11 cellular contexts compared by ENCODE assay signal in the genomic region with DNA sequence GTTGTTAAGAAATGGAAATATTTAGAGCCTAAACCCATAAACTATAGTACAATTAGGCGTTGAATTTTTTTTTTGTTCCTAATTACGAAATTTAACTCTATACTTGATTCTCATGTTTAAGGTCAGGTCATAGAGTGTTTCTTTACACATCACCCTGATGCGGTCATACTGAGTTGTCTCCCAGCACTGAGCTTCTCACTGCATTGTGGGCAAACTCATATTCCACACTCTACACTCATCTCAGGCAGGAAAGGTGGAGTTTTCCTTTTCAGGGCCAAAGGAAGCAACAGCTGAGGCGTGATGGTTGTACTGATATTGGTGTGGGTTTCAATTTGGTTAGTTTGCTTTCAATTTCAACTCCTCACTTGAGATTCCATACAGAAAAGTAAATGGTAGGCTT.
DNase-seq lines count a peak whose midpoint lies in the region; ATAC-seq and TF ChIP-seq lines count a peak whose summit lies in the region.
"Had no signal": no experiment of that assay in that cellular context is flagged by ENCODE, and none has a peak within 500 bp of the region (broad histone marks: within the 10 kb centered on the region; RNA-seq: fewer than 3 reads in every experiment).

No MANE protein-coding gene starts in this region.

- no peak for ATAC-seq in mucosa of descending colon

- H3K9me2 ChIP-seq in GM23248 (ENCODE audit: insufficient read depth), result no peaks in the 10 kb centered on the region

- H3K4me2 ChIP-seq in GM23248 (ENCODE audit: unreplicated experiment) (peak overlapping the region; percentile 89), smooth muscle cell (peak overlapping the region; percentile 25)

- H4K20me1 ChIP-seq in GM23248 (ENCODE audit: insufficient read depth) (no peaks in the 10 kb centered on the region), smooth muscle cell (ENCODE audit: low read depth) (no peaks in the 10 kb centered on the region)

- WGBS in GM23248 (ENCODE audit: low coverage in 1 of 2, low lambda C conversion rate in 2 of 2, missing lambda C conversion rate in 2 of 2), 2 experiments, result 1 to 2% methylated on average over 4 of the region's 4 CpGs
- 90% methylated on average over 4 of the region's 4 CpGs for WGBS in smooth muscle cell (ENCODE audit: low lambda C conversion rate)

- no peaks in the 10 kb centered on the region for H3K36me3 ChIP-seq in GM23248 (ENCODE audit: low read depth)
- H3K36me3 ChIP-seq in left ventricle myocardium inferior, result no peaks in the 10 kb centered on the region
- H3K36me3 ChIP-seq in smooth muscle cell (ENCODE audit: low read depth), result no peaks in the 10 kb centered on the region
- no peaks in the 10 kb centered on the region for H3K36me3 ChIP-seq in mucosa of descending colon (ENCODE audit: low read depth)

- H3F3A ChIP-seq in GM23248 (ENCODE audit: insufficient read depth) (peaks cover 54% of the 10 kb centered on the region), smooth muscle cell (ENCODE audit: low read depth) (peaks cover 3% of the 10 kb centered on the region)

- in situ Hi-C loops in GM23248 (cut with MboI), result no loop called here

- intact Hi-C loops in left ventricle myocardium inferior (cut with micrococcal nuclease) (no loop called here), mucosa of descending colon (cut with DNase I, micrococcal nuclease) (no loop called here)

- no peaks in the 10 kb centered on the region for H3K9me3 ChIP-seq in GM23248 (ENCODE audit: low read depth)
- no peaks in the 10 kb centered on the region for H3K9me3 ChIP-seq in left ventricle myocardium inferior (replicated peaks)
- no peaks in the 10 kb centered on the region for H3K9me3 ChIP-seq in smooth muscle cell (replicated peaks; ENCODE audit: low read depth)
- H3K9me3 ChIP-seq in mucosa of descending colon, result no peaks in the 10 kb centered on the region

- TF ChIP-seq CTCF in left ventricle myocardium inferior (IDR thresholded peaks at IDR 0.05; ENCODE audit: borderline replicate concordance), result no peak
- no peak for TF ChIP-seq CTCF in smooth muscle cell (IDR thresholded peaks at IDR 0.05; ENCODE audit: borderline replicate concordance, insufficient read depth, poor library complexity, severe bottlenecking)
- no peak for TF ChIP-seq CTCF in mucosa of descending colon (IDR thresholded peaks at IDR 0.05)

- H2AFZ ChIP-seq in GM23248 (peak overlapping the region; percentile 39), smooth muscle cell (ENCODE audit: low read depth) (no peak overlapping the region)

- peak overlapping the region; percentile 54 for H3K9ac ChIP-seq in GM23248
- H3K9ac ChIP-seq in smooth muscle cell (ENCODE audit: low read depth), result no peak overlapping the region

- H3K4me3 ChIP-seq in GM23248, result peak overlapping the region; percentile 72
- peak overlapping the region; percentile 28 for H3K4me3 ChIP-seq in left ventricle myocardium inferior
- H3K4me3 ChIP-seq in smooth muscle cell, result no peak overlapping the region
- H3K4me3 ChIP-seq in mucosa of descending colon, result no peak overlapping the region

- H3K79me2 ChIP-seq in GM23248 (ENCODE audit: insufficient read depth) (peaks cover 47% of the 10 kb centered on the region), smooth muscle cell (ENCODE audit: low read depth) (no peaks in the 10 kb centered on the region)

- H3K27me3 ChIP-seq in GM23248 (replicated peaks; ENCODE audit: insufficient read depth) (no peaks in the 10 kb centered on the region), left ventricle myocardium inferior (ENCODE audit: low read depth) (no peaks in the 10 kb centered on the region), smooth muscle cell (ENCODE audit: low read depth) (no peaks in the 10 kb centered on the region)

- H3K4me1 ChIP-seq in GM23248 (ENCODE audit: insufficient read depth), result peaks cover 57% of the 10 kb centered on the region
- H3K4me1 ChIP-seq in left ventricle myocardium inferior, result peaks cover 55% of the 10 kb centered on the region
- peaks cover 14% of the 10 kb centered on the region for H3K4me1 ChIP-seq in smooth muscle cell (ENCODE audit: low read depth)
- H3K4me1 ChIP-seq in mucosa of descending colon (ENCODE audit: low read depth), result no peaks in the 10 kb centered on the region

- DNase-seq in GM23248 (peak; percentile 95), astrocyte of the hippocampus (ENCODE audit: low read depth, low spot score) (peak; percentile 56), left ventricle myocardium inferior (no peak), smooth muscle cell (lab: John Stamatoyannopoulos, UW; ENCODE audit: unreplicated experiment) (no peak), NCI-H2107 treated with DMSO at 0.1 percent for 48 hours (lab: John Stamatoyannopoulos, UW; ENCODE audit: unreplicated experiment) (no peak), mucosa of descending colon (no peak), COLO668 (lab: John Stamatoyannopoulos, UW; ENCODE audit: unreplicated experiment) (no peak)
- no peak for DNase-seq in activated CD4-positive, alpha-beta T cell treated with anti-CD3 and anti-CD28 coated beads, Interleukin-2, amount 50 U/mL, for 48 hours
- DNase-seq: activated B cell treated with CpG ODN at 0.5 μM for 24 hours; small intestine; stimulated activated naive CD4-positive, alpha-beta T cell treated with Interleukin-2 at 50 U/mL for 16 hours had no signal

- H3K27ac ChIP-seq in GM23248 (peak overlapping the region; percentile 84), left ventricle myocardium inferior (replicated peaks) (peak overlapping the region; percentile 83), smooth muscle cell (ENCODE audit: low read depth) (peak overlapping the region; percentile 58)

Comparison
In these comparisons a context has a peak if more than half of its experiments do, and no peak if none do; other contexts are left out.
1. DNase-seq: peak in GM23248 (single experiment) and astrocyte of the hippocampus (single experiment); none in left ventricle myocardium inferior (single experiment), smooth muscle cell (single experiment), NCI-H2107 treated with DMSO at 0.1 percent for 48 hours (single experiment), activated CD4-positive, alpha-beta T cell treated with anti-CD3 and anti-CD28 coated beads, Interleukin-2, amount 50 U/mL, for 48 hours (0 of 2), mucosa of descending colon (0 of 3) and COLO668 (single experiment).
2. H3K4me3 ChIP-seq: peak in GM23248 (single experiment) and left ventricle myocardium inferior (single experiment); none in smooth muscle cell (single experiment) and mucosa of descending colon (single experiment).
3. Peak in every context shown above with its lines, with median percentiles within 50 percentile points of each other: H3K27ac ChIP-seq.